1 cellular context compared by ENCODE assay signal in genomic region chr7:142859829-142860228, GRCh38.
TF ChIP-seq lines count a peak whose summit lies in the region.

No MANE protein-coding gene starts in this region.

TF ChIP-seq in SK-N-SH treated with all-trans-retinoic acid at 6 μM for 48 hours, 23 proteins besides CTCF, POLR2A, EP300 and RAD21 (continued from another document):
- TF ChIP-seq TSHZ2 (CRISPR knock-in tag; IDR thresholded peaks at IDR 0.05) (no peak), ZNF70 (CRISPR knock-in tag; IDR thresholded peaks at IDR 0.05) (no peak), OSR1 (CRISPR knock-in tag; IDR thresholded peaks at IDR 0.05) (no peak)
